In genomic region chr5:40395241-40395640, GRCh38 we compare ENCODE assay signal across 22 cellular contexts.
"Had no signal": no experiment of that assay in that cellular context is flagged by ENCODE, and none has a peak within 500 bp of the region (broad histone marks: within the 10 kb centered on the region; RNA-seq: fewer than 3 reads in every experiment).

No MANE protein-coding gene starts in this region.

- DNase-seq: colonic mucosa; cortex of kidney; effector CD8-positive, alpha-beta T cell; effector memory CD8-positive, alpha-beta T cell; endodermal cell; erythroblast; foreskin fibroblast; foreskin melanocyte; glutamatergic neuron; head of caudate nucleus; heart right ventricle; hippocampal formation; left cardiac atrium; left lung; left ventricle myocardium superior; lower lobe of right lung; mesenchymal stem cell; midbrain; naive thymus-derived CD4-positive, alpha-beta T cell had no signal

- H3K4me3 ChIP-seq: colonic mucosa, gastrocnemius medialis, heart right ventricle, left lung, lower lobe of right lung had no signal

- H3K27ac ChIP-seq: colonic mucosa, epithelial cell of prostate, gastrocnemius medialis, heart right ventricle, left lung, lower lobe of right lung had no signal

- H3K9me3 ChIP-seq: colonic mucosa, gastrocnemius medialis, heart right ventricle, left lung, lower lobe of right lung had no signal

- H3K27me3 ChIP-seq: colonic mucosa, gastrocnemius medialis, heart right ventricle, left lung had no signal

- ATAC-seq: effector memory CD8-positive, alpha-beta T cell; esophagus mucosa; heart right ventricle; left cardiac atrium; left lung; left ventricle myocardium superior; lower lobe of right lung; naive thymus-derived CD4-positive, alpha-beta T cell had no signal

- H3K4me1 ChIP-seq: colonic mucosa had no signal

- H3K36me3 ChIP-seq: colonic mucosa, gastrocnemius medialis, heart right ventricle, left lung, lower lobe of right lung had no signal
